In the genomic region with DNA sequence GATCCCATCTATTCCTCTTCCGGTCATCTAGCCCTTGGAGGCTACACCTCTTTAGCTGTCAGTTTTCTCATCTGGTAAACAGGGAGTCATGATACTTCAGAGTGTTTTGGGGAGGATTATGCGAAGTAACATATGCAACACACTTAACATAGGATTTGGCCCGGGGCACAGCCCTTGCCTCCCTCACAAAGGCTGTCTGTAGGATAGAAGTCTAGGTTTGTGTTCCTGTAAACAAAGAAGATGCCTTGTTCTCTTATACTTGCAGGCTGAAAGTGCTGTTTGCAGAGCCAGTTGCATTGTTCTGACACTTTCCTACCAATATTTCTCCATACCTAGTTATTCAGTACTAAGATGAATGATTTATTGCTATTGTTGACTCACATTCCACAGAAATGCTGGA, we compare ENCODE assay signal across 19 cellular contexts. TPM values are rescaled to one million over a fixed set of nuclear protein-coding genes. Genes with fewer than 3 reads are reported as not detected.
"Had no signal": no experiment of that assay in that cellular context is flagged by ENCODE, and none has a peak within 500 bp of the region (broad histone marks: within the 10 kb centered on the region; RNA-seq: fewer than 3 reads in every experiment).

No MANE protein-coding gene starts in this region.

- H3K27ac ChIP-seq: brain microvascular endothelial cell, gastrocnemius medialis, heart left ventricle, neutrophil, parathyroid adenoma, tibial artery, vagina had no signal

- H3K4me1 ChIP-seq: gastrocnemius medialis, heart left ventricle, parathyroid adenoma, tibial artery, vagina had no signal

- H3K36me3 ChIP-seq: brain microvascular endothelial cell, gastrocnemius medialis, heart left ventricle, neutrophil, tibial artery, vagina had no signal

- ATAC-seq: activated T-helper 17 cell treated with anti-CD3 and anti-CD28 coated beads, Interleukin-2, amount 50 U/mL, for 72 hours; gastrocnemius medialis; heart left ventricle; mucosa of descending colon; naive thymus-derived CD4-positive, alpha-beta T cell; stimulated activated memory B cell treated with anti-CD40 and anti-IgM and Interleukin-4, amounts not matched to agents 10 μg/mL and 1 μg/mL and 100 μg/mL, for 72 hours had no signal

- H3K9me3 ChIP-seq: gastrocnemius medialis, heart left ventricle, mucosa of descending colon, neutrophil, tibial artery, vagina had no signal

- H2AFZ ChIP-seq: parathyroid adenoma had no signal

- H3K9ac ChIP-seq: parathyroid adenoma had no signal

- DNase-seq: activated CD4-positive, alpha-beta T cell treated with anti-CD3 and anti-CD28 coated beads, Interleukin-2, amount 50 U/mL, for 48 hours; activated naive CD4-positive, alpha-beta T cell treated with Interleukin-2 at 50 U/mL for 16 hours; anterior cingulate cortex; brain microvascular endothelial cell; cortex of kidney; effector CD4-positive, alpha-beta T cell; gastrocnemius medialis; heart left ventricle; mucosa of descending colon; naive thymus-derived CD4-positive, alpha-beta T cell; retina; stimulated activated CD4-positive, alpha-beta T cell treated with anti-CD3 and anti-CD28 coated beads, Interleukin-2, amount 100 ng/mL, for 48 hours; tibial artery had no signal

- H3K27me3 ChIP-seq: brain microvascular endothelial cell, gastrocnemius medialis, neutrophil, tibial artery, vagina had no signal

- H3K79me2 ChIP-seq: parathyroid adenoma had no signal

- H3K4me3 ChIP-seq: gastrocnemius medialis, heart left ventricle, mucosa of descending colon, tibial artery, vagina had no signal

RNA-seq across cellular contexts. Expression of a gene that starts 2.2 kb away (rescaled TPM):
- total RNA-seq: activated T-helper 17 cell treated with anti-CD3 and anti-CD28 coated beads, Interleukin-2, amount 50 U/mL, for 72 hours; gastrocnemius medialis; heart left ventricle; lung microvascular endothelial cell; mucosa of descending colon; naive thymus-derived CD4-positive, alpha-beta T cell; vagina had no signal
- polyA plus RNA-seq: heart left ventricle; naive thymus-derived CD4-positive, alpha-beta T cell had no signal
